Comparison of ENCODE assay signal across 20 cellular contexts in the genomic region with DNA sequence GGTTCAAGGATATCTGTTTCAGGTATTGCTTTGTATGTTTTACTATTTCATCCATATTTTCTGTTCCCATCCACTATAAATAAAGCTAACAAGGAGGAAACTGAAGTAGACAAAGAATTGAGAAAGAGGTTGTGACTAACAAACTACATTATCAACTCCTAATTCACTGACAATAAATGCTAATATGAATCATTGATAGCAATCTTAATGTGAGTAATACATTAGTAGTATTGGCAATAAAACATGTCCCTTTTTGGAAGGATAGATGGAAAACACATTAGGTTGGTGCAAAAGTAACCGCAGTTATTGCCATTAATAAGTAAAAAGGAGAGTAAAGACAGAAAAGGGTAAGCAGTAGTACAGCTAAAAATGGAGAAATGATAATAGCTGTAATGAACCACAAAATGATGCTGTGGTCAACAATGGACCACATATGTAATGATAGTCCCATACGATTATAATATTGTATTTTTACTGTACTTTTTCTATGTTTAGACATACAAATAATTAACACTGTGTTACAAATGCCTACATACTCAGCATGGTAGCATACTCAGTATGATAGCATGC.
DNase-seq lines count a peak whose midpoint lies in the region; ATAC-seq, FAIRE-seq and TF ChIP-seq lines count a peak whose summit lies in the region.
"Had no signal": no experiment of that assay in that cellular context is flagged by ENCODE, and none has a peak within 500 bp of the region (broad histone marks: within the 10 kb centered on the region; RNA-seq: fewer than 3 reads in every experiment).

No MANE protein-coding gene starts in this region.

- DNase-seq in MCF 10A (ENCODE audit: unreplicated experiment) (no peak), breast epithelium (ENCODE audit: low spot score in 2 of 2) (no peak), RWPE2 (ENCODE audit: low spot score) (no peak), epithelial cell of prostate (ENCODE audit: low read depth, low spot score) (no peak), small intestine (peak; percentile 7), DMS 273 (lab: John Stamatoyannopoulos, UW; ENCODE audit: unreplicated experiment) (no peak)
- no peak for DNase-seq in activated CD8-positive, alpha-beta T cell treated with anti-CD3 and anti-CD28 coated beads for 36 hours
- no peak for DNase-seq in activated T-cell treated with anti-CD3 and anti-CD28 coated beads, Interleukin-2, amount 50 U/mL, for 4 hours
- DNase-seq: 8988T, DMS79 treated with DMSO at 0.1 percent for 48 hours, NCI-H1092 treated with DMSO at 0.1 percent for 48 hours, NCI-H2081 treated with DMSO at 0.1 percent for 48 hours, NCI-H510A, NCI-H748 treated with DMSO at 0.1 percent for 48 hours, RPMI8226, SIG-M5 had no signal

- H3K9me3 ChIP-seq in breast epithelium = no peaks in the 10 kb centered on the region
- no peaks in the 10 kb centered on the region for H3K9me3 ChIP-seq in RWPE2 (ENCODE audit: severe bottlenecking)
- no peaks in the 10 kb centered on the region for H3K9me3 ChIP-seq in small intestine (ENCODE audit: control insufficient read depth, low read depth)

- POLR2A ChIA-PET in MCF 10A (lab: Yijun Ruan, JAX) = interaction anchor here (0.7 to 7.7 kb wide), 4 partner anchors 10 to 264 kb away, joined by 3 to 50 read pairs (median 4); no protein-coding TSS in a partner anchor
- POLR2A ChIA-PET in activated CD8-positive, alpha-beta T cell treated with anti-CD3 and anti-CD28 coated beads for 36 hours (lab: Charles Lee) = no interaction called here

- no peak overlapping the region for H3K4me3 ChIP-seq in breast epithelium
- H3K4me3 ChIP-seq in RWPE2 (ENCODE audit: severe bottlenecking) = no peak overlapping the region
- H3K4me3 ChIP-seq in small intestine (ENCODE audit: low read depth in 1 of 2, low read length in 2 of 2) = no peak overlapping the region

- H3K27me3 Mint-ChIP-seq in MCF 10A (ENCODE audit: insufficient read depth, unreplicated experiment) = no peaks in the 10 kb centered on the region
- H3K27me3 Mint-ChIP-seq in activated CD8-positive, alpha-beta T cell treated with anti-CD3 and anti-CD28 coated beads for 36 hours = no peaks in the 10 kb centered on the region
- no peaks in the 10 kb centered on the region for H3K27me3 Mint-ChIP-seq in activated T-cell treated with anti-CD3 and anti-CD28 coated beads, Interleukin-2, amount 50 U/mL, for 4 hours (ENCODE audit: low read depth)

- intact Hi-C loops in MCF 10A (cut with micrococcal nuclease) (no loop called here), breast epithelium (cut with DNase I; ENCODE audit: low total_unique reads) (no loop called here)
- intact Hi-C loops in activated CD8-positive, alpha-beta T cell treated with anti-CD3 and anti-CD28 coated beads for 36 hours (cut with micrococcal nuclease) = no loop called here

- no TSS peak for BruUV-seq in MCF 10A (replicated peaks; lab: Mats Ljungman, UMichigan)

- H3K27ac Mint-ChIP-seq in MCF 10A (ENCODE audit: low read depth, unreplicated experiment) = peak overlapping the region; percentile 68
- H3K27ac Mint-ChIP-seq in activated CD8-positive, alpha-beta T cell treated with anti-CD3 and anti-CD28 coated beads for 36 hours = no peak overlapping the region

- no peak for FAIRE-seq in small intestine (lab: Jason Lieb, UNC)
- FAIRE-seq: D721Med, G401.6, H1 had no signal

- peaks cover 35% of the 10 kb centered on the region for H3K4me1 Mint-ChIP-seq in MCF 10A (ENCODE audit: insufficient read depth, unreplicated experiment)
- no peaks in the 10 kb centered on the region for H3K4me1 Mint-ChIP-seq in activated CD8-positive, alpha-beta T cell treated with anti-CD3 and anti-CD28 coated beads for 36 hours (ENCODE audit: low read depth)
- no peaks in the 10 kb centered on the region for H3K4me1 Mint-ChIP-seq in activated T-cell treated with anti-CD3 and anti-CD28 coated beads, Interleukin-2, amount 50 U/mL, for 4 hours (ENCODE audit: low read depth)

- no peak overlapping the region for H3K4me3 Mint-ChIP-seq in MCF 10A (ENCODE audit: unreplicated experiment)
- H3K4me3 Mint-ChIP-seq in activated CD8-positive, alpha-beta T cell treated with anti-CD3 and anti-CD28 coated beads for 36 hours = no peak overlapping the region
- no peak overlapping the region for H3K4me3 Mint-ChIP-seq in activated T-cell treated with anti-CD3 and anti-CD28 coated beads, Interleukin-2, amount 50 U/mL, for 4 hours

- TF ChIP-seq POLR2A in breast epithelium (IDR thresholded peaks at IDR 0.05) = no peak

- ATAC-seq in RWPE2 (ENCODE audit: low read depth) = peak; percentile 40; the same call in 2 of the 3 replicates
- no peak for ATAC-seq in activated CD8-positive, alpha-beta T cell treated with anti-CD3 and anti-CD28 coated beads for 36 hours
- no peak for ATAC-seq in activated T-cell treated with anti-CD3 and anti-CD28 coated beads, Interleukin-2, amount 50 U/mL, for 4 hours

- no peaks in the 10 kb centered on the region for H3K4me1 ChIP-seq in breast epithelium
- H3K4me1 ChIP-seq in RWPE2 (ENCODE audit: insufficient read depth, poor library complexity, severe bottlenecking) = peaks cover 42% of the 10 kb centered on the region
- H3K4me1 ChIP-seq in small intestine (ENCODE audit: control insufficient read depth in 2 of 2, insufficient read depth in 1 of 2, low read depth in 1 of 2, low read length in 1 of 2) = no peaks in the 10 kb centered on the region

- 83 to 91% (median 89%) methylated on average over 2 of the region's 2 CpGs for WGBS in small intestine, 3 donors

- no peaks in the 10 kb centered on the region for H3K9me3 Mint-ChIP-seq in MCF 10A (ENCODE audit: unreplicated experiment)
- no peaks in the 10 kb centered on the region for H3K9me3 Mint-ChIP-seq in activated CD8-positive, alpha-beta T cell treated with anti-CD3 and anti-CD28 coated beads for 36 hours
- no peaks in the 10 kb centered on the region for H3K9me3 Mint-ChIP-seq in activated T-cell treated with anti-CD3 and anti-CD28 coated beads, Interleukin-2, amount 50 U/mL, for 4 hours

- H3K27me3 ChIP-seq in breast epithelium (no peaks in the 10 kb centered on the region), RWPE2 (ENCODE audit: insufficient read depth, poor library complexity, severe bottlenecking) (no peaks in the 10 kb centered on the region), small intestine (ENCODE audit: control insufficient read depth in 2 of 2, insufficient read depth in 2 of 2, low read length in 2 of 2) (no peaks in the 10 kb centered on the region)

- peak overlapping the region in 1 of 2 donors; percentile 19 for H3K27ac ChIP-seq in breast epithelium
- peak overlapping the region; percentile 58 for H3K27ac ChIP-seq in RWPE2 (ENCODE audit: poor library complexity, severe bottlenecking)
- H3K27ac ChIP-seq in epithelial cell of prostate = peak overlapping the region; percentile 15
- no peak overlapping the region for H3K27ac ChIP-seq in small intestine (ENCODE audit: low read depth in 1 of 2, low read length in 1 of 2)
- H3K27ac ChIP-seq: C4-2B had no signal

- H3K36me3 ChIP-seq in breast epithelium (no peaks in the 10 kb centered on the region), RWPE2 (ENCODE audit: low read depth) (peaks cover 3% of the 10 kb centered on the region; the same call in 1 of the 2 replicates), small intestine (ENCODE audit: control insufficient read depth in 2 of 2, insufficient read depth in 2 of 2, low read length in 2 of 2) (no peaks in the 10 kb centered on the region)

- TF ChIP-seq CTCF in MCF 10A (IDR thresholded peaks at IDR 0.05; ENCODE audit: unreplicated experiment) (no peak), breast epithelium (IDR thresholded peaks at IDR 0.05) (no peak), RWPE2 (IDR thresholded peaks at IDR 0.05; ENCODE audit: poor library complexity, severe bottlenecking) (no peak)
- no peak for TF ChIP-seq CTCF in activated CD8-positive, alpha-beta T cell treated with anti-CD3 and anti-CD28 coated beads for 36 hours (IDR thresholded peaks at IDR 0.05)

- CTCF ChIA-PET in MCF 10A (lab: Yijun Ruan, JAX) = interaction anchor here (0.6 to 1.0 kb wide), 2 partner anchors 190 to 697 kb away, joined by 3 read pairs; no protein-coding TSS in a partner anchor
- CTCF ChIA-PET in activated CD8-positive, alpha-beta T cell treated with anti-CD3 and anti-CD28 coated beads for 36 hours (lab: Charles Lee) = interaction anchor here (1.4 to 3.6 kb wide), 2 partner anchors 7 to 15 kb away, joined by 4 to 11 read pairs; no protein-coding TSS in a partner anchor

- H3K36me3 Mint-ChIP-seq in MCF 10A (ENCODE audit: insufficient read depth, unreplicated experiment) = peaks cover 6% of the 10 kb centered on the region
- peaks cover 8% of the 10 kb centered on the region for H3K36me3 Mint-ChIP-seq in activated CD8-positive, alpha-beta T cell treated with anti-CD3 and anti-CD28 coated beads for 36 hours (ENCODE audit: low read depth)
- peaks cover 19% of the 10 kb centered on the region for H3K36me3 Mint-ChIP-seq in activated T-cell treated with anti-CD3 and anti-CD28 coated beads, Interleukin-2, amount 50 U/mL, for 4 hours (ENCODE audit: insufficient read depth)

Comparison
In these comparisons a context has a peak if more than half of its experiments do, and no peak if none do; other contexts are left out.
1. H3K27ac ChIP-seq: peak in RWPE2 (single experiment) and epithelial cell of prostate (single experiment); none in small intestine (0 of 2).